Comparison of ENCODE assay signal across 15 cellular contexts in the genomic region with DNA sequence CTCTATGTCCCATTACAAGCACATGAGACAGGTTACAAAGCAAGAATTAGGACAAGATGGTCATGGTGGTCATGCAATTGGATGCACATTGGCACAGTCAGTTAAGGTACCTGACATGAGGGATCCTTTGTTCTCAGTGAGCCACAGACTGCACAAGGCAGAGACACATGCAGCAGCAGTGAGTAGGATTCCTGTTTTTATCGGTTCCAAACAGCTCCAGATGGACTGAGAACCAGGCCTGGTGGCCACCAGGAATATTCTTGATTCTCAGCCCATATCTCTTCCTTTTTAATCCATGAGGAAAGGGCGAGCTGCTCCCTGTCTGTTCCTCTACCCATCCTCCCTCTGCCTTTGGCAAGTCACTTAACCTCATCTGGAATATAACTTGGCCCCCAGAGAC.
DNase-seq lines count a peak whose midpoint lies in the region; FAIRE-seq and TF ChIP-seq lines count a peak whose summit lies in the region.
"Had no signal": no experiment of that assay in that cellular context is flagged by ENCODE, and none has a peak within 500 bp of the region (broad histone marks: within the 10 kb centered on the region; RNA-seq: fewer than 3 reads in every experiment).

No MANE protein-coding gene starts in this region.

- H3K27ac ChIP-seq in neuronal stem cell (replicated peaks; ENCODE audit: low read length), result no peak overlapping the region
- no peak overlapping the region for H3K27ac ChIP-seq in OCI-LY7 (ENCODE audit: low read depth, low read length, poor library complexity, severe bottlenecking)
- H3K27ac ChIP-seq: C4-2B, HL-60, PC-9, RWPE1 had no signal

- no peak for TF ChIP-seq CTCF in OCI-LY7 (conservative IDR thresholded peaks at IDR 0.05; ENCODE audit: low read length)

- H3K23ac ChIP-seq in neuronal stem cell (ENCODE audit: low read depth, low read length, poor library complexity), result no peak overlapping the region

- no peak overlapping the region for H2BK12ac ChIP-seq in neuronal stem cell (ENCODE audit: low read length)

- H3K4me2 ChIP-seq in neuronal stem cell (ENCODE audit: insufficient read depth, low read length, poor library complexity, severe bottlenecking), result no peak overlapping the region
- no peak overlapping the region for H3K4me2 ChIP-seq in OCI-LY7 (ENCODE audit: low read length)
- H3K4me2 ChIP-seq: PC-9 had no signal

- no peaks in the 10 kb centered on the region for H3K79me2 ChIP-seq in OCI-LY7 (ENCODE audit: insufficient read depth, low read depth, low read length)

- FAIRE-seq in H54 (lab: Jason Lieb, UNC), result no peak
- FAIRE-seq: D721Med had no signal

- no peak overlapping the region for H2AK5ac ChIP-seq in neuronal stem cell (ENCODE audit: low read depth, low read length)

- no peak overlapping the region for H3K14ac ChIP-seq in neuronal stem cell (ENCODE audit: low read length)

- peaks cover 5 to 23% of the 10 kb centered on the region in 2 donors for H3K4me1 ChIP-seq in neuronal stem cell (ENCODE audit: control insufficient read depth in 2 of 2, insufficient read depth in 1 of 2, low read depth in 1 of 2, low read length in 2 of 2)
- no peaks in the 10 kb centered on the region for H3K4me1 ChIP-seq in OCI-LY7 (ENCODE audit: insufficient read depth, low read length, poor library complexity, severe bottlenecking)

- H3K36me3 ChIP-seq in neuronal stem cell (replicated peaks in 1 of 2; ENCODE audit: control insufficient read depth in 2 of 2, insufficient read depth in 2 of 2, low read length in 2 of 2), result no peaks in the 10 kb centered on the region
- no peaks in the 10 kb centered on the region for H3K36me3 ChIP-seq in OCI-LY7 (ENCODE audit: insufficient read depth, low read length)
- H3K36me3 ChIP-seq: HAP-1 had no signal

- peak overlapping the region; percentile 40 for H2AFZ ChIP-seq in neuronal stem cell (ENCODE audit: low read length)
- no peak overlapping the region for H2AFZ ChIP-seq in OCI-LY7 (ENCODE audit: low read length)
- H2AFZ ChIP-seq: PC-9 had no signal

- TF ChIP-seq POLR2A in H54 (IDR thresholded peaks at IDR 0.05; ENCODE audit: low read depth, low read length), result no peak

- H3K79me1 ChIP-seq in neuronal stem cell (ENCODE audit: low read depth, low read length), result no peaks in the 10 kb centered on the region

- WGBS in neuronal stem cell (ENCODE audit: extremely low coverage in 2 of 2, insufficient read length in 2 of 2, insufficient replicate concordance in 1 of 2), 2 donors, result no CpG with 5 or more reads among the region's 2 CpGs

- no peak overlapping the region for H2BK5ac ChIP-seq in neuronal stem cell (ENCODE audit: low read length)

- H3K9ac ChIP-seq in neuronal stem cell (ENCODE audit: low read depth, low read length, poor library complexity), result no peak overlapping the region

- no peak overlapping the region for H3K18ac ChIP-seq in neuronal stem cell (ENCODE audit: low read length)

- H2BK120ac ChIP-seq in neuronal stem cell (ENCODE audit: low read depth, low read length), result no peak overlapping the region

- no peak overlapping the region for H3K4ac ChIP-seq in neuronal stem cell (ENCODE audit: low read length)

- H3K4me3 ChIP-seq in neuronal stem cell (ENCODE audit: low read length in 2 of 2) (no peak overlapping the region), OCI-LY7 (ENCODE audit: low read depth, low read length, poor library complexity, severe bottlenecking) (no peak overlapping the region)
- H3K4me3 ChIP-seq: HAP-1, PC-9 had no signal

- H4K91ac ChIP-seq in neuronal stem cell (ENCODE audit: low read depth, low read length, poor library complexity), result no peak overlapping the region

- no peaks in the 10 kb centered on the region for H4K20me1 ChIP-seq in OCI-LY7 (ENCODE audit: insufficient read depth, low read length)

- POLR2A ChIA-PET in OCI-LY7 (lab: Charles Lee), result interaction anchor here (1.1 kb wide), 1 partner anchor 12 kb away, joined by 3 read pairs; no protein-coding TSS in a partner anchor

- H3K9me3 ChIP-seq in neuronal stem cell (replicated peaks in 1 of 2; ENCODE audit: control insufficient read depth in 2 of 2, insufficient read depth in 1 of 2, low read depth in 1 of 2, low read length in 2 of 2) (no peaks in the 10 kb centered on the region), OCI-LY7 (ENCODE audit: low read length) (no peaks in the 10 kb centered on the region)
- H3K9me3 ChIP-seq: HAP-1 had no signal

- intact Hi-C loops in OCI-LY7 (cut with micrococcal nuclease; ENCODE audit: unreplicated experiment), result no loop called here

- no peak overlapping the region for H4K8ac ChIP-seq in neuronal stem cell (ENCODE audit: low read depth, low read length)

- no peak overlapping the region for H2BK15ac ChIP-seq in neuronal stem cell (ENCODE audit: low read length)

- no peaks in the 10 kb centered on the region for H3K9me2 ChIP-seq in OCI-LY7 (ENCODE audit: insufficient read depth, low read length)

- CTCF ChIA-PET in OCI-LY7 (lab: Charles Lee; ENCODE audit: unreplicated experiment), result no interaction called here

- no TSS peak for BruUV-seq in OCI-LY7 (replicated peaks; lab: Mats Ljungman, UMichigan)

- no peaks in the 10 kb centered on the region for H3K27me3 ChIP-seq in neuronal stem cell (ENCODE audit: control insufficient read depth in 3 of 3, insufficient read depth in 3 of 3, low read depth in 1 of 3, low read length in 3 of 3)

- DNase-seq in G401 (ENCODE audit: low spot score) (peak; percentile 96), NCI-H446 treated with DMSO at 0.1 percent for 48 hours (lab: John Stamatoyannopoulos, UW) (peak; percentile 90), cerebellar nuclear complex (lab: John Stamatoyannopoulos, UW) (peak; percentile 82 to 86), neuronal stem cell (ENCODE audit: low spot score) (no peak), NCI-H2171 (lab: John Stamatoyannopoulos, UW) (no peak), OCI-LY7 (ENCODE audit: low spot score) (no peak), H54 (ENCODE audit: insufficient read length, low spot score) (no peak)
- DNase-seq: DMS79 treated with DMSO at 0.1 percent for 48 hours, NCI-H2029, PC-9 had no signal

- in situ Hi-C loops in G401 (cut with HindIII; ENCODE audit: low sequenced_read_pairs), result no loop called here

Comparison
In these comparisons a context has a peak if more than half of its experiments do, and no peak if none do; other contexts are left out.
1. DNase-seq: peak in G401 (single experiment), NCI-H446 treated with DMSO at 0.1 percent for 48 hours (single experiment) and cerebellar nuclear complex (2 of 2); none in neuronal stem cell (single experiment), NCI-H2171 (single experiment), OCI-LY7 (single experiment) and H54 (single experiment).